ENCODE assay signal across 25 cellular contexts in genomic region chr22:50356186-50356585, GRCh38.
"Had no signal": no experiment of that assay in that cellular context is flagged by ENCODE, and none has a peak within 500 bp of the region (broad histone marks: within the 10 kb centered on the region; RNA-seq: fewer than 3 reads in every experiment).

No MANE protein-coding gene starts in this region.

- H3K4me3 ChIP-seq: colonic mucosa, coronary artery, dorsolateral prefrontal cortex, esophagus muscularis mucosa, esophagus squamous epithelium, gastrocnemius medialis, gastroesophageal sphincter, heart left ventricle, heart right ventricle had no signal

- H3K27ac Mint-ChIP-seq: dendritic cell treated with granulocyte-macrophage colony-stimulating factor and Interleukin-4, amounts not matched to agents 40 ng/mL and 50 ng/mL, for 4 days; endodermal cell had no signal

- H3K9me3 ChIP-seq: colonic mucosa, esophagus muscularis mucosa, esophagus squamous epithelium, gastrocnemius medialis, gastroesophageal sphincter had no signal

- H3K36me3 ChIP-seq: colonic mucosa had no signal

- H3K4me3 Mint-ChIP-seq: dendritic cell treated with granulocyte-macrophage colony-stimulating factor and Interleukin-4, amounts not matched to agents 40 ng/mL and 50 ng/mL, for 4 days; effector memory CD8-positive, alpha-beta T cell; endodermal cell had no signal

- ATAC-seq: effector memory CD8-positive, alpha-beta T cell; esophagus mucosa; foreskin keratinocyte; gastrocnemius medialis; gastroesophageal sphincter; heart left ventricle; heart right ventricle had no signal

- H3K27me3 Mint-ChIP-seq: dendritic cell treated with granulocyte-macrophage colony-stimulating factor and Interleukin-4, amounts not matched to agents 40 ng/mL and 50 ng/mL, for 4 days; effector memory CD8-positive, alpha-beta T cell had no signal

- H3K27me3 ChIP-seq: colonic mucosa, dorsolateral prefrontal cortex, esophagus muscularis mucosa, esophagus squamous epithelium, foreskin keratinocyte, gastrocnemius medialis, gastroesophageal sphincter, heart left ventricle, heart right ventricle had no signal

- DNase-seq: colonic mucosa; cortex of kidney; dermis blood vessel endothelial cell; dorsolateral prefrontal cortex; effector CD4-positive, alpha-beta T cell; effector CD8-positive, alpha-beta T cell; effector memory CD4-positive, alpha-beta T cell; effector memory CD8-positive, alpha-beta T cell; endodermal cell; erythroblast; esophagus squamous epithelium; foreskin fibroblast; foreskin keratinocyte; foreskin melanocyte; gastrocnemius medialis; glutamatergic neuron; head of caudate nucleus; heart left ventricle; heart right ventricle had no signal

- H3K4me1 ChIP-seq: colonic mucosa, foreskin keratinocyte had no signal

- H3K9me3 Mint-ChIP-seq: dendritic cell treated with granulocyte-macrophage colony-stimulating factor and Interleukin-4, amounts not matched to agents 40 ng/mL and 50 ng/mL, for 4 days; effector memory CD8-positive, alpha-beta T cell; endodermal cell had no signal

- H3K27ac ChIP-seq: colonic mucosa, coronary artery, epithelial cell of prostate, esophagus muscularis mucosa, esophagus squamous epithelium, foreskin keratinocyte, gastrocnemius medialis, gastroesophageal sphincter, heart left ventricle, heart right ventricle had no signal
